In genomic region chr9:137314561-137315560, GRCh38 we compare ENCODE assay signal across 11 cellular contexts. TPM values are rescaled to one million over a fixed set of nuclear protein-coding genes. Genes with fewer than 3 reads are reported as not detected.
DNase-seq lines count a peak whose midpoint lies in the region; ATAC-seq, FAIRE-seq and TF ChIP-seq lines count a peak whose summit lies in the region.
"Had no signal": no experiment of that assay in that cellular context is flagged by ENCODE, and none has a peak within 500 bp of the region (broad histone marks: within the 10 kb centered on the region; RNA-seq: fewer than 3 reads in every experiment).

No MANE protein-coding gene starts in this region.

- no peak overlapping the region for H3K9ac ChIP-seq in H1 (replicated peaks in 1 of 4; ENCODE audit: extremely low read depth in 1 of 4, low read depth in 3 of 4, low read length in 3 of 4)

- no peaks in the 10 kb centered on the region for H3K79me2 ChIP-seq in H1 (ENCODE audit: control insufficient read depth in 1 of 2, insufficient read depth in 2 of 2, low read length in 2 of 2)

- 0 out of 2 replicates have a peak overlapping the region, but pooled peaks have one; percentile 82 for H2AK5ac ChIP-seq in H1 (ENCODE audit: low read depth, low read length)

- peaks cover 42% of the 10 kb centered on the region for H3K4me1 ChIP-seq in A549
- H3K4me1 ChIP-seq in H1 (replicated peaks in 1 of 4; ENCODE audit: control insufficient read depth in 3 of 4, insufficient read depth in 4 of 4, low read length in 3 of 4), result peaks cover 0 to 22% (median 13%) of the 10 kb centered on the region in 4 experiments; a peak in 6 of 7 replicates
- H3K4me1 ChIP-seq in mucosa of descending colon (ENCODE audit: low read depth), result peaks cover 36% of the 10 kb centered on the region

- H3K9me3 ChIP-seq in A549, result no peaks in the 10 kb centered on the region
- no peaks in the 10 kb centered on the region for H3K9me3 ChIP-seq in H1 (ENCODE audit: insufficient read depth in 2 of 2, low read depth in 1 of 2, low read length in 1 of 2)
- no peaks in the 10 kb centered on the region for H3K9me3 ChIP-seq in mucosa of descending colon

- H3K23ac ChIP-seq in H1 (ENCODE audit: insufficient read length), result no peak overlapping the region

- DNase-seq in A549 (ENCODE audit: low read depth in 1 of 2, low spot score in 1 of 2) (no peak), GM19238 (ENCODE audit: insufficient read length, low spot score) (peak; percentile 12), H1 (ENCODE audit: low read depth in 1 of 2, low spot score in 2 of 2) (no peak), mucosa of descending colon (peak in 2 of 3 donors; percentile 48 to 56)
- DNase-seq: C1 segment of cervical spinal cord, IMR-90, small intestine had no signal

- H4K20me1 ChIP-seq in H1 (replicated peaks in 1 of 2; ENCODE audit: control insufficient read depth in 1 of 2, insufficient read depth in 2 of 2, low read length in 2 of 2), result no peaks in the 10 kb centered on the region

- WGBS in A549 (ENCODE audit: missing lambda C conversion rate), result 83% methylated on average over 21 of the region's 42 CpGs
- 89% methylated on average over 30 of the region's 42 CpGs; no CpG with 5 or more reads in 1 of the 2 experiments for WGBS in H1 (ENCODE audit: extremely low coverage in 1 of 2, insufficient coverage in 1 of 2, insufficient read length in 1 of 2, insufficient replicate concordance in 2 of 2, low coverage in 1 of 2, low lambda C conversion rate in 2 of 2, missing lambda C conversion rate in 1 of 2), 2 experiments

- no peak overlapping the region for H3K14ac ChIP-seq in H1 (ENCODE audit: insufficient read length)

- H3K23me2 ChIP-seq in H1 (ENCODE audit: low read depth, low read length), result no peaks in the 10 kb centered on the region; the same call in 1 of the 2 replicates

- peak overlapping the region; percentile 64 for H2BK120ac ChIP-seq in H1 (replicated peaks; ENCODE audit: low read depth, low read length)

- TF ChIP-seq POLR2A in A549 (IDR thresholded peaks at IDR 0.05; ENCODE audit: low read length) (no peak), H1 (IDR thresholded peaks at IDR 0.05; ENCODE audit: control extremely low read depth in 1 of 2, low read depth in 2 of 2, low read length in 2 of 2) (no peak)

- ATAC-seq in A549 (no peak), mucosa of descending colon (no peak), HG03175 (IDR thresholded peaks at IDR 0.05; ENCODE audit: unreplicated experiment) (no peak), GM19328 (IDR thresholded peaks at IDR 0.05; ENCODE audit: unreplicated experiment) (no peak), GM18861 (IDR thresholded peaks at IDR 0.05; ENCODE audit: unreplicated experiment) (no peak), HG03097 (IDR thresholded peaks at IDR 0.05; ENCODE audit: low FRiP score, unreplicated experiment) (no peak)

- no peak overlapping the region for H2AFZ ChIP-seq in H1 (ENCODE audit: low read length)

- H3K27me3 ChIP-seq in H1 (replicated peaks in 1 of 4; ENCODE audit: control insufficient read depth in 3 of 4, extremely low read depth in 1 of 4, insufficient read depth in 3 of 4, low read length in 3 of 4), result peaks cover 0 to 4% (median 0%) of the 10 kb centered on the region in 4 experiments; a peak in 2 of 7 replicates

- H3K4me3 ChIP-seq in A549, result peak overlapping the region; percentile 45; the same call in 1 of the 3 replicates
- H3K4me3 ChIP-seq in H1 (ENCODE audit: extremely low read depth in 1 of 4, insufficient read depth in 2 of 4, low read depth in 3 of 4, low read length in 4 of 4), result peak overlapping the region in 2 of 4 experiments; percentile 5 to 58; a peak in 2 of 8 replicates
- no peak overlapping the region for H3K4me3 ChIP-seq in mucosa of descending colon

- peak overlapping the region; percentile 92; the same call in 1 of the 2 replicates for H2BK12ac ChIP-seq in H1 (ENCODE audit: low read depth, low read length)

- no peak overlapping the region; the same call in 1 of the 2 replicates for H4K8ac ChIP-seq in H1 (ENCODE audit: extremely low read depth, insufficient read depth, low read length)

- POLR2A ChIA-PET in A549 (lab: Yijun Ruan, JAX) (interaction anchor here (2.2 kb wide), 1 partner anchor 13 kb away, joined by 11 read pairs; the partner anchor contains the start of gene NRARP), H1 (lab: Charles Lee; ENCODE audit: partially characterized antibody) (interaction anchor here (11.9 kb wide), 1 partner anchor 14 kb away, joined by 129 read pairs; the partner anchor contains the start of gene NRARP)

- no peak overlapping the region for H4K5ac ChIP-seq in H1 (ENCODE audit: insufficient read length, low read depth, low read length)

- CTCF ChIA-PET in A549 (lab: Yijun Ruan, JAX), result interaction anchor here (1.3 to 2.3 kb wide), 3 partner anchors 13 to 108 kb away, joined by 4 to 7 read pairs (median 5); partner anchors contain the start of genes EXD3, NOXA1 and NRARP
- CTCF ChIA-PET in H1 (lab: Charles Lee; ENCODE audit: partially characterized antibody), result interaction anchor here (5.7 kb wide), 1 partner anchor 12 kb away, joined by 55 read pairs; the partner anchor contains the start of gene NRARP

- H2BK20ac ChIP-seq in H1 (ENCODE audit: low read length), result peak overlapping the region; percentile 72; the same call in 1 of the 2 replicates

- H3K18ac ChIP-seq in H1 (ENCODE audit: extremely low read depth, low read length), result peak overlapping the region; percentile 60

- H3K79me1 ChIP-seq in H1 (ENCODE audit: low read depth, low read length), result no peaks in the 10 kb centered on the region

- intact Hi-C loops in mucosa of descending colon (cut with DNase I, micrococcal nuclease), result no loop called here

- peak overlapping the region; percentile 85; the same call in 1 of the 2 replicates for H2BK5ac ChIP-seq in H1 (ENCODE audit: low read depth, low read length)

- H2BK15ac ChIP-seq in H1 (ENCODE audit: low read length), result no peak overlapping the region

- peak overlapping the region; percentile 69 for H3K4ac ChIP-seq in H1 (replicated peaks; ENCODE audit: insufficient read length, low read depth, low read length)

- TF ChIP-seq CTCF in A549 (IDR thresholded peaks at IDR 0.05) (no peak), H1 (IDR thresholded peaks at IDR 0.05; ENCODE audit: control extremely low read depth in 1 of 3, insufficient read depth in 1 of 3, low read depth in 1 of 3, low read length in 3 of 3) (no peak), mucosa of descending colon (IDR thresholded peaks at IDR 0.05) (no peak)

- FAIRE-seq in A549 (lab: Jason Lieb, UNC) (no peak), H1 (lab: Jason Lieb, UNC) (no peak)
- FAIRE-seq: small intestine had no signal

- H3K4me2 ChIP-seq in A549 (peak overlapping the region; percentile 98), H1 (ENCODE audit: insufficient read depth in 1 of 2, low read depth in 2 of 2, low read length in 2 of 2) (no peak overlapping the region)

- H3K56ac ChIP-seq in H1 (replicated peaks; ENCODE audit: insufficient read length, low read depth, low read length), result peak overlapping the region; percentile 46

- H3K27ac ChIP-seq in A549 (peak overlapping the region; percentile 88 to 96), H1 (ENCODE audit: low read depth, low read length) (no peak overlapping the region)

- H4K91ac ChIP-seq in H1 (replicated peaks; ENCODE audit: insufficient read length, low read length), result peak overlapping the region; percentile 93

- TF ChIP-seq EP300 in A549 (IDR thresholded peaks at IDR 0.05), result no peak
- TF ChIP-seq EP300 in H1 (IDR thresholded peaks at IDR 0.05; ENCODE audit: borderline replicate concordance in 1 of 2, low read depth in 2 of 2, low read length in 2 of 2), result no peak

- H3K36me3 ChIP-seq in H1 (ENCODE audit: control insufficient read depth in 2 of 4, insufficient read depth in 4 of 4, low read length in 3 of 4) (no peaks in the 10 kb centered on the region), mucosa of descending colon (ENCODE audit: low read depth) (no peaks in the 10 kb centered on the region)

- TF ChIP-seq RAD21 in A549 (conservative IDR thresholded peaks at IDR 0.05 in 1 of 2, IDR thresholded peaks at IDR 0.05 in 1 of 2), result no peak
- no peak for TF ChIP-seq RAD21 in H1 (IDR thresholded peaks at IDR 0.05 in 1 of 2, conservative IDR thresholded peaks at IDR 0.05 in 1 of 2; ENCODE audit: low read depth in 2 of 2, low read length in 2 of 2)

RNA-seq across cellular contexts. Expression of gene NRARP, which starts 12.8 kb away (rescaled TPM):
- polyA plus RNA-seq in A549 (2011; rRNA removed) (3.2 and 5.1 TPM in 2 replicates), A549 (2017; fragmentation: RNase III; extraction: RNeasy Plus Mini Kit Qiagen cat#74134 plus additional on column Dnase treatment) (1.3 to 1.4 TPM (median 1.3 TPM) in 3 replicates), H1 (2011; rRNA removed) (32.5 and 52.0 TPM in 2 replicates)
- 9.0 and 17.2 TPM in 2 replicates for polyA plus RNA-seq in A549 (2012; cell fraction: cytosol; rRNA removed)
- polyA plus RNA-seq in A549 (2012; cell fraction: nucleus; rRNA removed), result 17.0 and 17.5 TPM in 2 replicates
- 1.3 and 2.8 TPM in 2 replicates for polyA minus RNA-seq in A549 (2011; rRNA and poly(A)+ RNA removed)
- 35.4 and 37.2 TPM in 2 replicates for total RNA-seq in H1 (2021; fragmentation: NEBNext Ultra II Directional; extraction: Animal tissue kit (Norgen Biotek cat#: 25700))
- 27.2 TPM for polyA plus RNA-seq in H1 (2011; cell fraction: cytosol; rRNA removed)
- 23.8 TPM for polyA plus RNA-seq in H1 (2011; cell fraction: nucleus; rRNA removed)
- 13.6 to 21.0 TPM (median 17.4 TPM) in 4 replicates for polyA plus RNA-seq in H1 (2012, experiment 1 of 2)
- polyA plus RNA-seq in H1 (2012, experiment 2 of 2), result 10.2 TPM
- 18.6 TPM for polyA plus RNA-seq in H1 (2013, experiment 1 of 2)
- 18.9 TPM for polyA plus RNA-seq in H1 (2013, experiment 2 of 2)
- polyA minus RNA-seq in H1 (2011; rRNA and poly(A)+ RNA removed), result 4.4 and 6.2 TPM in 2 replicates
- polyA minus RNA-seq in H1 (2011; cell fraction: cytosol; rRNA and poly(A)+ RNA removed), result 23.5 TPM
- polyA minus RNA-seq in H1 (2011; cell fraction: nucleus; rRNA and poly(A)+ RNA removed), result 36.3 TPM
- total RNA-seq in mucosa of descending colon, result 100 to 1,000 TPM in 2 of 3 donors, 10 to 100 TPM in 1; 61.4 to 171 (median 146) TPM
- total RNA-seq: IMR-90 had no signal

RNA-seq across cellular contexts. Expression of gene TOR4A, which starts 37.3 kb away (rescaled TPM):
- polyA plus RNA-seq in A549 (2011; rRNA removed) (8.7 and 9.8 TPM in 2 replicates), A549 (2017; fragmentation: RNase III; extraction: RNeasy Plus Mini Kit Qiagen cat#74134 plus additional on column Dnase treatment) (15.6 to 18.6 TPM (median 17.5 TPM) in 3 replicates), H1 (2011; rRNA removed) (8.4 and 11.4 TPM in 2 replicates)
- 10.9 and 17.9 TPM in 2 replicates for polyA plus RNA-seq in A549 (2012; cell fraction: cytosol; rRNA removed)
- 23.3 and 38.1 TPM in 2 replicates for polyA plus RNA-seq in A549 (2012; cell fraction: nucleus; rRNA removed)
- 7.4 and 10.4 TPM in 2 replicates for polyA minus RNA-seq in A549 (2011; rRNA and poly(A)+ RNA removed)
- 9.2 and 9.3 TPM in 2 replicates for total RNA-seq in H1 (2021; fragmentation: NEBNext Ultra II Directional; extraction: Animal tissue kit (Norgen Biotek cat#: 25700))
- polyA plus RNA-seq in H1 (2011; cell fraction: cytosol; rRNA removed), result 6.6 TPM
- 11.1 TPM for polyA plus RNA-seq in H1 (2011; cell fraction: nucleus; rRNA removed)
- 3.5 to 6.6 TPM (median 5.8 TPM) in 4 replicates for polyA plus RNA-seq in H1 (2012, experiment 1 of 2)
- polyA plus RNA-seq in H1 (2012, experiment 2 of 2), result 5.1 TPM
- 12.1 TPM for polyA plus RNA-seq in H1 (2013, experiment 1 of 2)
- polyA plus RNA-seq in H1 (2013, experiment 2 of 2), result 12.3 TPM
- 2.7 TPM in 2 replicates for polyA minus RNA-seq in H1 (2011; rRNA and poly(A)+ RNA removed)
- 10.6 TPM for polyA minus RNA-seq in H1 (2011; cell fraction: cytosol; rRNA and poly(A)+ RNA removed)
- polyA minus RNA-seq in H1 (2011; cell fraction: nucleus; rRNA and poly(A)+ RNA removed), result 9.7 TPM
- 10 to 100 TPM; 23.3 to 48.6 (median 45.3) TPM for total RNA-seq in mucosa of descending colon

RNA-seq across cellular contexts. Expression of gene NELFB, which starts 59.7 kb away (rescaled TPM):
- polyA plus RNA-seq in A549 (2011; rRNA removed), result 31.8 and 33.8 TPM in 2 replicates
- 81.9 and 98.3 TPM in 2 replicates for polyA plus RNA-seq in A549 (2012; cell fraction: cytosol; rRNA removed)
- 92.5 and 112 TPM in 2 replicates for polyA plus RNA-seq in A549 (2012; cell fraction: nucleus; rRNA removed)
- polyA plus RNA-seq in A549 (2017; fragmentation: RNase III; extraction: RNeasy Plus Mini Kit Qiagen cat#74134 plus additional on column Dnase treatment), result 44.4 to 46.3 TPM (median 45.3 TPM) in 3 replicates
- 23.6 and 32.9 TPM in 2 replicates for polyA minus RNA-seq in A549 (2011; rRNA and poly(A)+ RNA removed)
- 70.8 and 78.0 TPM in 2 replicates for total RNA-seq in H1 (2021; fragmentation: NEBNext Ultra II Directional; extraction: Animal tissue kit (Norgen Biotek cat#: 25700))
- 57.6 and 86.5 TPM in 2 replicates for polyA plus RNA-seq in H1 (2011; rRNA removed)
- polyA plus RNA-seq in H1 (2011; cell fraction: cytosol; rRNA removed), result 76.0 TPM
- polyA plus RNA-seq in H1 (2011; cell fraction: nucleus; rRNA removed), result 88.6 TPM
- 60.2 to 87.1 TPM (median 80.4 TPM) in 4 replicates for polyA plus RNA-seq in H1 (2012, experiment 1 of 2)
- polyA plus RNA-seq in H1 (2012, experiment 2 of 2), result 79.8 TPM
- polyA plus RNA-seq in H1 (2013, experiment 1 of 2), result 37.9 TPM
- 37.5 TPM for polyA plus RNA-seq in H1 (2013, experiment 2 of 2)
- polyA minus RNA-seq in H1 (2011; rRNA and poly(A)+ RNA removed), result 38.7 and 47.9 TPM in 2 replicates
- 49.8 TPM for polyA minus RNA-seq in H1 (2011; cell fraction: cytosol; rRNA and poly(A)+ RNA removed)
- polyA minus RNA-seq in H1 (2011; cell fraction: nucleus; rRNA and poly(A)+ RNA removed), result 27.2 TPM
- total RNA-seq in mucosa of descending colon, result 10 to 100 TPM; 52.9 to 66.2 (median 60.5) TPM

Comparison
In these comparisons a context has a peak if more than half of its experiments do, and no peak if none do; other contexts are left out.
1. DNase-seq: peak in GM19238 (single experiment) and mucosa of descending colon (2 of 3); none in A549 (0 of 2) and H1 (0 of 2).